In genomic region chr13:50222569-50223332, GRCh38 we compare ENCODE assay signal across 8 cellular contexts.
DNase-seq lines count a peak whose midpoint lies in the region; ATAC-seq and TF ChIP-seq lines count a peak whose summit lies in the region.

No MANE protein-coding gene starts in this region.

- H3K27ac Mint-ChIP-seq in glutamatergic neuron (ENCODE audit: unreplicated experiment): no peak overlapping the region

- peak overlapping the region; percentile 4 for H3K4me3 Mint-ChIP-seq in glutamatergic neuron (ENCODE audit: unreplicated experiment)

- H3K4me1 Mint-ChIP-seq in glutamatergic neuron (ENCODE audit: low read depth, unreplicated experiment): peaks cover 23% of the 10 kb centered on the region

- peaks cover 1% of the 10 kb centered on the region; the same call in 1 of the 2 replicates for H3K27me3 ChIP-seq in BJ (ENCODE audit: control insufficient read depth, insufficient read depth, low read length)

- no peaks in the 10 kb centered on the region for H3K36me3 Mint-ChIP-seq in glutamatergic neuron (ENCODE audit: unreplicated experiment)

- peaks cover 2% of the 10 kb centered on the region for H3K27me3 Mint-ChIP-seq in glutamatergic neuron (ENCODE audit: unreplicated experiment)

- H3K4me3 ChIP-seq in BJ (ENCODE audit: low read depth, low read length): peak overlapping the region; percentile 8
- H3K4me3 ChIP-seq in skeletal muscle cell (ENCODE audit: low read depth, low read length): peak overlapping the region; percentile 13

- POLR2A ChIA-PET in BJ (lab: Charles Lee): no interaction called here

- ATAC-seq in HG02798 (IDR thresholded peaks at IDR 0.05; ENCODE audit: poor library complexity, unreplicated experiment): peak; percentile 41
- ATAC-seq in GM19023 (IDR thresholded peaks at IDR 0.05; ENCODE audit: unreplicated experiment): no peak
- no peak for ATAC-seq in HG02884 (IDR thresholded peaks at IDR 0.05; ENCODE audit: unreplicated experiment)

- peak; percentile 91 for DNase-seq in BJ (ENCODE audit: low read depth)
- DNase-seq in SIG-M5 treated with dmso at 0.1 percent for 504 hours (lab: John Stamatoyannopoulos, UW; ENCODE audit: unreplicated experiment): peak; percentile 91
- DNase-seq in glutamatergic neuron: no peak
- peak; percentile 82 for DNase-seq in skeletal muscle cell (ENCODE audit: low read depth)
- DNase-seq in NCI-H82 (lab: John Stamatoyannopoulos, UW): no peak

- TF ChIP-seq CTCF in BJ (IDR thresholded peaks at IDR 0.05; ENCODE audit: insufficient read depth, low read depth, low read length) (no peak), glutamatergic neuron (IDR thresholded peaks at IDR 0.05; ENCODE audit: partially characterized antibody, unreplicated experiment) (no peak)

- H3K9me3 Mint-ChIP-seq in glutamatergic neuron (ENCODE audit: unreplicated experiment): no peaks in the 10 kb centered on the region

- CTCF ChIA-PET in BJ (lab: Yijun Ruan, JAX): interaction anchor here (0.7 kb wide), 1 partner anchor 9 kb away, joined by 3 read pairs; no protein-coding TSS in a partner anchor

- H3K36me3 ChIP-seq in BJ (ENCODE audit: control insufficient read depth, insufficient read depth, low read length): no peaks in the 10 kb centered on the region

Comparison
In these comparisons a context has a peak if more than half of its experiments do, and no peak if none do; other contexts are left out.
1. DNase-seq: peak in BJ (single experiment), SIG-M5 treated with dmso at 0.1 percent for 504 hours (single experiment) and skeletal muscle cell (single experiment); none in glutamatergic neuron (single experiment) and NCI-H82 (single experiment).